ENCODE assay signal across 8 cellular contexts in genomic region chr14:63454863-63455622, GRCh38.
DNase-seq lines count a peak whose midpoint lies in the region; ATAC-seq lines count a peak whose summit lies in the region.

No MANE protein-coding gene starts in this region.

- peak; percentile 24 to 43 for DNase-seq in SJSA1 (ENCODE audit: low read depth in 1 of 2, low spot score in 2 of 2)
- no peak for DNase-seq in memory B cell (ENCODE audit: low spot score in 2 of 2)
- no peak for DNase-seq in effector memory CD4-positive, alpha-beta T cell
- no peak for DNase-seq in OCI-M2 (lab: John Stamatoyannopoulos, UW; ENCODE audit: unreplicated experiment)
- DNase-seq in activated CD4-positive, alpha-beta memory T cell treated with anti-CD3 and anti-CD28 coated beads, Interleukin-2, amount 10 ng/mL, durations not matched to agents 7 days and 5 days: no peak

- H3K9me3 Mint-ChIP-seq in memory B cell: no peaks in the 10 kb centered on the region
- no peaks in the 10 kb centered on the region for H3K9me3 Mint-ChIP-seq in activated CD4-positive, alpha-beta memory T cell treated with anti-CD3 and anti-CD28 coated beads, Interleukin-2, amount 10 ng/mL, durations not matched to agents 7 days and 5 days

- CTCF ChIA-PET in activated CD4-positive, alpha-beta memory T cell treated with anti-CD3 and anti-CD28 coated beads, Interleukin-2, amount 10 ng/mL, durations not matched to agents 7 days and 5 days (lab: Charles Lee): no interaction called here

- H3K27me3 ChIP-seq in SJSA1 (replicated peaks): no peaks in the 10 kb centered on the region
- H3K27me3 ChIP-seq in effector memory CD4-positive, alpha-beta T cell (replicated peaks; ENCODE audit: control insufficient read depth, insufficient read depth, low read length, poor library complexity, severe bottlenecking): no peaks in the 10 kb centered on the region

- H3K27me3 Mint-ChIP-seq in memory B cell: no peaks in the 10 kb centered on the region
- no peaks in the 10 kb centered on the region for H3K27me3 Mint-ChIP-seq in activated CD4-positive, alpha-beta memory T cell treated with anti-CD3 and anti-CD28 coated beads, Interleukin-2, amount 10 ng/mL, durations not matched to agents 7 days and 5 days

- ATAC-seq in GM18511 (IDR thresholded peaks at IDR 0.05; ENCODE audit: unreplicated experiment) (peak; percentile 79), HG03103 (IDR thresholded peaks at IDR 0.05; ENCODE audit: low read depth, unreplicated experiment) (peak; percentile 51), memory B cell (ENCODE audit: low read depth) (no peak), GM19328 (IDR thresholded peaks at IDR 0.05; ENCODE audit: unreplicated experiment) (no peak)

- 0 out of 2 replicates have a peak, but pooled peaks cover 3% of the 10 kb centered on the region for H3K36me3 ChIP-seq in SJSA1
- peaks cover 11% of the 10 kb centered on the region for H3K36me3 ChIP-seq in effector memory CD4-positive, alpha-beta T cell (ENCODE audit: control insufficient read depth, insufficient read depth, low read length)

- H3K4me1 Mint-ChIP-seq in memory B cell: peaks cover 23% of the 10 kb centered on the region
- H3K4me1 Mint-ChIP-seq in activated CD4-positive, alpha-beta memory T cell treated with anti-CD3 and anti-CD28 coated beads, Interleukin-2, amount 10 ng/mL, durations not matched to agents 7 days and 5 days: peaks cover 2% of the 10 kb centered on the region

- H3K9me3 ChIP-seq in SJSA1 (replicated peaks): no peaks in the 10 kb centered on the region
- no peaks in the 10 kb centered on the region for H3K9me3 ChIP-seq in effector memory CD4-positive, alpha-beta T cell (ENCODE audit: control insufficient read depth, low read length)

- POLR2A ChIA-PET in activated CD4-positive, alpha-beta memory T cell treated with anti-CD3 and anti-CD28 coated beads, Interleukin-2, amount 10 ng/mL, durations not matched to agents 7 days and 5 days (lab: Charles Lee): interaction anchor here (1.3 kb wide), 1 partner anchor 13 kb away, joined by 4 read pairs; no protein-coding TSS in a partner anchor

- H3K27ac ChIP-seq in SJSA1: no peak overlapping the region
- H3K27ac ChIP-seq in effector memory CD4-positive, alpha-beta T cell (ENCODE audit: insufficient read depth, low read length, poor library complexity, severe bottlenecking): no peak overlapping the region

- H3K36me3 Mint-ChIP-seq in memory B cell: peaks cover 22% of the 10 kb centered on the region
- peaks cover 23% of the 10 kb centered on the region for H3K36me3 Mint-ChIP-seq in activated CD4-positive, alpha-beta memory T cell treated with anti-CD3 and anti-CD28 coated beads, Interleukin-2, amount 10 ng/mL, durations not matched to agents 7 days and 5 days (ENCODE audit: low read depth)

- H3K4me3 Mint-ChIP-seq in memory B cell: no peak overlapping the region
- H3K4me3 Mint-ChIP-seq in activated CD4-positive, alpha-beta memory T cell treated with anti-CD3 and anti-CD28 coated beads, Interleukin-2, amount 10 ng/mL, durations not matched to agents 7 days and 5 days: no peak overlapping the region

- H3K27ac Mint-ChIP-seq in memory B cell: peak overlapping the region; percentile 16
- no peak overlapping the region for H3K27ac Mint-ChIP-seq in activated CD4-positive, alpha-beta memory T cell treated with anti-CD3 and anti-CD28 coated beads, Interleukin-2, amount 10 ng/mL, durations not matched to agents 7 days and 5 days

- H3K4me3 ChIP-seq in SJSA1: no peak overlapping the region
- H3K4me3 ChIP-seq in effector memory CD4-positive, alpha-beta T cell (ENCODE audit: insufficient read depth, low read depth, low read length, poor library complexity, severe bottlenecking): no peak overlapping the region

- H3K4me1 ChIP-seq in SJSA1 (replicated peaks): peaks cover 10% of the 10 kb centered on the region
- no peaks in the 10 kb centered on the region for H3K4me1 ChIP-seq in effector memory CD4-positive, alpha-beta T cell (ENCODE audit: control insufficient read depth, insufficient read depth, low read length, poor library complexity, severe bottlenecking)

Comparison
In these comparisons a context has a peak if more than half of its experiments do, and no peak if none do; other contexts are left out.
1. ATAC-seq: peak in GM18511 (single experiment) and HG03103 (single experiment); none in memory B cell (single experiment) and GM19328 (single experiment).
2. DNase-seq: peak in SJSA1 (2 of 2); none in memory B cell (0 of 2), effector memory CD4-positive, alpha-beta T cell (0 of 3), OCI-M2 (single experiment) and activated CD4-positive, alpha-beta memory T cell treated with anti-CD3 and anti-CD28 coated beads, Interleukin-2, amount 10 ng/mL, durations not matched to agents 7 days and 5 days (single experiment).